Comparison of ENCODE assay signal across 9 cellular contexts in the genomic region with DNA sequence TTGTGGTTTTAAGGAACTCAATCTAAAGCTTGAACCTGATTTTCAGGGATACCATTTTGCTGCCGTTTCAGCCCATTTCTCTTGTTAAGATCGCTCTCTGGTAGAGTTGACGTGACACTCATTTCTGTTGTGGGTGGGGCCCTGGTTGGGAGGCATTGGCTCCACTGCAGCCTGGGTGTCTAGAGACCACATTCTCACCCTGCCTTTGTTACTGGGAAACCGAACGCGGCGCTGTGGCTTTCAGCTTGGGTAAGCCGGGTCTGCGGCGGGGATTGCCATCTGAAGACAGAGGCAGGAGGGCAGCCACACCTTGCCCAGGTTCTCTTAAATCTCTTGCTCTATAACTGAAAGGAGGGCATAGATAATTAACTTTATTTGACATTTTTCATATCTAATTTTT. TPM values are rescaled to one million over a fixed set of nuclear protein-coding genes. Genes with fewer than 3 reads are reported as not detected.
DNase-seq lines count a peak whose midpoint lies in the region; ATAC-seq and TF ChIP-seq lines count a peak whose summit lies in the region.
"Had no signal": no experiment of that assay in that cellular context is flagged by ENCODE, and none has a peak within 500 bp of the region (broad histone marks: within the 10 kb centered on the region; RNA-seq: fewer than 3 reads in every experiment).

No MANE protein-coding gene starts in this region.

- TF ChIP-seq POLR2A in vagina (IDR thresholded peaks at IDR 0.05): no peak

- H3K4me1 ChIP-seq in colonic mucosa (no peaks in the 10 kb centered on the region), vagina (peaks cover 4% of the 10 kb centered on the region)

- peak; percentile 26 to 28 for DNase-seq in stimulated activated CD4-positive, alpha-beta T cell treated with anti-CD3 and anti-CD28 coated beads, Interleukin-2, amount 100 ng/mL, for 24 hours
- no peak for DNase-seq in stimulated activated CD4-positive, alpha-beta T cell treated with anti-CD3 and anti-CD28 coated beads, Interleukin-4, amount 100 ng/mL, for 1 hour
- DNase-seq in colonic mucosa (peak; percentile 80), vagina (ENCODE audit: extremely low spot score in 2 of 2) (no peak), AG20443 (ENCODE audit: low spot score) (no peak)
- no peak for DNase-seq in effector CD4-positive, alpha-beta T cell
- DNase-seq: stimulated activated CD4-positive, alpha-beta T cell treated with anti-CD3 and anti-CD28 coated beads, Interleukin-1b, Interleukin-23, amount 100 ng/mL, for 48 hours had no signal

- no peaks in the 10 kb centered on the region for H3K36me3 ChIP-seq in colonic mucosa
- H3K36me3 ChIP-seq in vagina: no peaks in the 10 kb centered on the region

- H3K4me3 ChIP-seq in colonic mucosa: peak overlapping the region; percentile 43
- peak overlapping the region in 1 of 2 donors; percentile 39 for H3K4me3 ChIP-seq in vagina

- H3K27me3 ChIP-seq in colonic mucosa: no peaks in the 10 kb centered on the region
- no peaks in the 10 kb centered on the region for H3K27me3 ChIP-seq in vagina

- ATAC-seq in HG03432 (IDR thresholded peaks at IDR 0.05; ENCODE audit: unreplicated experiment) (peak; percentile 64), GM19397 (IDR thresholded peaks at IDR 0.05; ENCODE audit: unreplicated experiment) (no peak)

- TF ChIP-seq CTCF in colonic mucosa (IDR thresholded peaks at IDR 0.05) (no peak), vagina (IDR thresholded peaks at IDR 0.05) (no peak)

- H3K9me3 ChIP-seq in colonic mucosa: no peaks in the 10 kb centered on the region
- H3K9me3 ChIP-seq in vagina: no peaks in the 10 kb centered on the region

- intact Hi-C loops in colonic mucosa (cut with DNase I) (no loop called here), vagina (cut with DNase I) (no loop called here)

- peak overlapping the region; percentile 71 for H3K27ac ChIP-seq in colonic mucosa
- H3K27ac ChIP-seq in vagina: peak overlapping the region; percentile 51

- H3K9ac ChIP-seq in colonic mucosa (ENCODE audit: low read depth in 2 of 2, low read length in 2 of 2): peak overlapping the region; percentile 48 to 93

RNA-seq across cellular contexts. Expression of a gene that starts 3.2 kb away (rescaled TPM):
- total RNA-seq in colonic mucosa: 100 to 1,000 TPM; 289 to 316 TPM
- 121 TPM for total RNA-seq in vagina

Comparison
In these comparisons a context has a peak if more than half of its experiments do, and no peak if none do; other contexts are left out.
1. DNase-seq: peak in stimulated activated CD4-positive, alpha-beta T cell treated with anti-CD3 and anti-CD28 coated beads, Interleukin-2, amount 100 ng/mL, for 24 hours (2 of 2) and colonic mucosa (single experiment); none in stimulated activated CD4-positive, alpha-beta T cell treated with anti-CD3 and anti-CD28 coated beads, Interleukin-4, amount 100 ng/mL, for 1 hour (single experiment), vagina (0 of 2), AG20443 (single experiment) and effector CD4-positive, alpha-beta T cell (single experiment).